In the genomic region with DNA sequence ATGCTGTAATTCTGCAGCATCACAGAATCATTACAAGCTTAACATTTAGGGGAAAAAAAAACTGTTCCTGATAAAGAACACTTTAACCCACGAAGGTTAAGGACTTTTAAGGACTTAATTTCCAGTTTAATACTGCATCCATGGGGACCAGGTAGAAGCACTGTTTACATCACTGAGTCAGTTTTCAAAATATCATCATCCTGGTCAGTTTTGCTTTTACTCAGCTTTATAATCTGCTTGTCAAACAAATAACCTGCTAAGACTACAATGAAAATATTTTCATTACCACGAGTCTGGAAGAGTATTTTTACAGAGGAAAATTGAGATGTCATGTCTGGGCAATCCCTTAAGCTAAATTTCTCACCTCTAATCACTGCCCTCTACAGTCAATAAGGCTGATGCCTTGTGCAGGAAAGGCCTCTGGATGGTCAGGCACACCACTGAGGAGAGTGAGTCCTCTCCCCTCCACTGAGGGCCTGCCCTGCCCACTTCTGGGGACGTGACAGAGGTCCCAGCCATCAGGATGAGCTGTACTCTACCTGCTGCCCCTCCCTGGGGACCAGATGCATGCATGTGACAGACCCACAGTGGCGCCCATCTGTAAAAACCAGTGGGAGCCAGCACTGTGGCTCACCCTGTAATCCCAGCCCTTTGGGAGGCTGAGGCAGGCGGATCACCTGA, we compare ENCODE assay signal across 19 cellular contexts. TPM values are rescaled to one million over a fixed set of nuclear protein-coding genes. Genes with fewer than 3 reads are reported as not detected.
DNase-seq lines count a peak whose midpoint lies in the region; ATAC-seq, FAIRE-seq and TF ChIP-seq lines count a peak whose summit lies in the region.
"Had no signal": no experiment of that assay in that cellular context is flagged by ENCODE, and none has a peak within 500 bp of the region (broad histone marks: within the 10 kb centered on the region; RNA-seq: fewer than 3 reads in every experiment).

No MANE protein-coding gene starts in this region.

- POLR2A ChIA-PET in SK-N-SH (lab: Yijun Ruan, JAX) = no interaction called here

- H3K9ac ChIP-seq in SK-N-SH (no peak overlapping the region), neural progenitor cell (no peak overlapping the region), GM23248 (no peak overlapping the region)

- peaks cover 3% of the 10 kb centered on the region for H3K27me3 Mint-ChIP-seq in neural progenitor cell (ENCODE audit: insufficient read depth, low read depth)
- H3K27me3 Mint-ChIP-seq: IgD-negative memory B cell had no signal

- 68% methylated on average over 4 of the region's 5 CpGs for WGBS in SK-N-SH (ENCODE audit: low lambda C conversion rate)
- 49 to 54% methylated on average over 5 of the region's 5 CpGs for WGBS in GM23248 (ENCODE audit: low coverage in 1 of 2, low lambda C conversion rate in 2 of 2, missing lambda C conversion rate in 2 of 2), 2 experiments

- TF ChIP-seq EP300 in SK-N-SH (IDR thresholded peaks at IDR 0.05; ENCODE audit: borderline replicate concordance in 1 of 2, low read depth in 1 of 2, low read length in 1 of 2) = no peak

- H3K27me3 ChIP-seq in SK-N-SH (ENCODE audit: insufficient read depth) (no peaks in the 10 kb centered on the region), neural progenitor cell (no peaks in the 10 kb centered on the region), GM23248 (replicated peaks; ENCODE audit: insufficient read depth) (no peaks in the 10 kb centered on the region)
- H3K27me3 ChIP-seq: thyroid gland had no signal

- H3K4me1 Mint-ChIP-seq in neural progenitor cell = peaks cover 29% of the 10 kb centered on the region

- no peak overlapping the region for H3K4me3 Mint-ChIP-seq in neural progenitor cell

- H3K36me3 Mint-ChIP-seq in activated naive CD4-positive, alpha-beta T cell treated with anti-CD3 and anti-CD28 coated beads, Interleukin-2, amount 50 U/mL, for 72 hours = peaks cover 6 to 46% of the 10 kb centered on the region in 2 donors
- peaks cover 3% of the 10 kb centered on the region for H3K36me3 Mint-ChIP-seq in neural progenitor cell

- H3K9me2 ChIP-seq in SK-N-SH (no peaks in the 10 kb centered on the region), GM23248 (ENCODE audit: insufficient read depth) (no peaks in the 10 kb centered on the region)

- no peaks in the 10 kb centered on the region for H3K9me3 Mint-ChIP-seq in activated naive CD4-positive, alpha-beta T cell treated with anti-CD3 and anti-CD28 coated beads, Interleukin-2, amount 50 U/mL, for 72 hours
- H3K9me3 Mint-ChIP-seq in neural progenitor cell = peaks cover 3% of the 10 kb centered on the region
- H3K9me3 Mint-ChIP-seq: IgD-negative memory B cell had no signal

- peak; percentile 77 for FAIRE-seq in GM19239 (lab: Jason Lieb, UNC)
- FAIRE-seq: astrocyte, colon had no signal

- no peak overlapping the region for H3K4me2 ChIP-seq in SK-N-SH
- H3K4me2 ChIP-seq in neural progenitor cell = no peak overlapping the region
- no peak overlapping the region for H3K4me2 ChIP-seq in GM23248 (ENCODE audit: unreplicated experiment)

- H3K79me2 ChIP-seq in SK-N-SH (ENCODE audit: insufficient read depth) (peaks cover 11% of the 10 kb centered on the region), neural progenitor cell (ENCODE audit: low read depth) (peaks cover 7% of the 10 kb centered on the region), GM23248 (ENCODE audit: insufficient read depth) (no peaks in the 10 kb centered on the region)

- ATAC-seq in SK-N-SH treated with all-trans-retinoic acid at 6 μM for 48 hours (0 out of 3 replicates have a peak, but pooled peaks have one; percentile 23), HG02938 (IDR thresholded peaks at IDR 0.05; ENCODE audit: unreplicated experiment) (no peak)
- peak; percentile 54 to 65 for ATAC-seq in activated naive CD4-positive, alpha-beta T cell treated with anti-CD3 and anti-CD28 coated beads, Interleukin-2, amount 50 U/mL, for 72 hours

- peak overlapping the region; percentile 78 to 92 for H3K27ac Mint-ChIP-seq in activated naive CD4-positive, alpha-beta T cell treated with anti-CD3 and anti-CD28 coated beads, Interleukin-2, amount 50 U/mL, for 72 hours
- H3K27ac Mint-ChIP-seq in neural progenitor cell = no peak overlapping the region
- H3K27ac Mint-ChIP-seq: IgD-negative memory B cell had no signal

- H3K9me3 ChIP-seq in SK-N-SH = no peaks in the 10 kb centered on the region
- no peaks in the 10 kb centered on the region for H3K9me3 ChIP-seq in neural progenitor cell (ENCODE audit: low read depth)
- no peaks in the 10 kb centered on the region for H3K9me3 ChIP-seq in GM23248 (ENCODE audit: low read depth)
- H3K9me3 ChIP-seq: thyroid gland had no signal

- no peaks in the 10 kb centered on the region for H3K4me1 ChIP-seq in SK-N-SH (ENCODE audit: control insufficient read depth in 1 of 2, insufficient read depth in 2 of 2, low read depth in 1 of 2, low read length in 1 of 2)
- H3K4me1 ChIP-seq in neural progenitor cell = peaks cover 28% of the 10 kb centered on the region
- peaks cover 9% of the 10 kb centered on the region; the same call in 1 of the 2 replicates for H3K4me1 ChIP-seq in GM23248 (ENCODE audit: insufficient read depth)

- H3K27ac ChIP-seq in SK-N-SH (ENCODE audit: low read depth in 2 of 2, low read length in 1 of 2) (no peak overlapping the region), neural progenitor cell (no peak overlapping the region), GM23248 (no peak overlapping the region)
- H3K27ac ChIP-seq: C4-2B, epithelial cell of prostate had no signal

- TF ChIP-seq CTCF in SK-N-SH (IDR thresholded peaks at IDR 0.05) = no peak
- no peak for TF ChIP-seq CTCF in neural progenitor cell (IDR thresholded peaks at IDR 0.05)

- no peak overlapping the region for H3K4me3 ChIP-seq in SK-N-SH (ENCODE audit: low read depth in 2 of 2, low read length in 1 of 2)
- H3K4me3 ChIP-seq in neural progenitor cell = no peak overlapping the region
- H3K4me3 ChIP-seq in GM23248 = no peak overlapping the region
- H3K4me3 ChIP-seq: thyroid gland had no signal

- H4K20me1 ChIP-seq in SK-N-SH (ENCODE audit: insufficient read depth) = peaks cover 18% of the 10 kb centered on the region; the same call in 1 of the 2 replicates
- H4K20me1 ChIP-seq in neural progenitor cell (ENCODE audit: low read depth) = no peaks in the 10 kb centered on the region
- no peaks in the 10 kb centered on the region for H4K20me1 ChIP-seq in GM23248 (ENCODE audit: insufficient read depth)

- H3K36me3 ChIP-seq in SK-N-SH (replicated peaks in 1 of 2; ENCODE audit: control insufficient read depth in 1 of 2, insufficient read depth in 2 of 2, low read length in 1 of 2) (no peaks in the 10 kb centered on the region), neural progenitor cell (no peaks in the 10 kb centered on the region), GM23248 (ENCODE audit: low read depth) (no peaks in the 10 kb centered on the region)
- H3K36me3 ChIP-seq: thyroid gland had no signal

- no peak for TF ChIP-seq RAD21 in SK-N-SH (IDR thresholded peaks at IDR 0.05; ENCODE audit: low read length)

- in situ Hi-C loops in GM23248 (cut with MboI) = no loop called here

- no peak overlapping the region for H2AFZ ChIP-seq in SK-N-SH (ENCODE audit: low read depth)
- H2AFZ ChIP-seq in neural progenitor cell (replicated peaks) = no peak overlapping the region
- H2AFZ ChIP-seq in GM23248 = no peak overlapping the region

- no peaks in the 10 kb centered on the region for H3F3A ChIP-seq in SK-N-SH (replicated peaks; ENCODE audit: insufficient read depth)
- H3F3A ChIP-seq in neural progenitor cell (ENCODE audit: low read depth) = no peaks in the 10 kb centered on the region
- H3F3A ChIP-seq in GM23248 (ENCODE audit: insufficient read depth) = no peaks in the 10 kb centered on the region

- CTCF ChIA-PET in SK-N-SH (lab: Yijun Ruan, JAX) = interaction anchor here (0.7 kb wide), 2 partner anchors 12 to 973 kb away, joined by 3 to 4 read pairs; no protein-coding TSS in a partner anchor

- no peak for DNase-seq in SK-N-SH
- no peak for DNase-seq in GM19239 (ENCODE audit: insufficient read length, low spot score)
- no peak for DNase-seq in activated naive CD4-positive, alpha-beta T cell treated with anti-CD3 and anti-CD28 coated beads, Interleukin-2, amount 50 U/mL, for 72 hours (ENCODE audit: low spot score in 2 of 2)
- DNase-seq in neural progenitor cell (ENCODE audit: low spot score) = peak; percentile 14
- DNase-seq in NCI-H2171 treated with DMSO at 0.1 percent for 48 hours (lab: John Stamatoyannopoulos, UW) = no peak
- no peak for DNase-seq in GM23248
- DNase-seq: 8988T; activated CD4-positive, alpha-beta T cell treated with anti-CD3 and anti-CD28 coated beads for 1 hour; MV-4-11; NCI-H2081; NCI-H69; thyroid gland had no signal

TF ChIP-seq in SK-N-SH treated with all-trans-retinoic acid at 6 μM for 48 hours, 23 proteins besides CTCF, POLR2A, EP300 and RAD21 (continues in another document):
- no peak for TF ChIP-seq PPARA (CRISPR knock-in tag; IDR thresholded peaks at IDR 0.05; ENCODE audit: borderline replicate concordance)

TF ChIP-seq in SK-N-SH, 30 proteins besides CTCF, POLR2A, EP300 and RAD21 (continues in another document):
- TF ChIP-seq ELF1 (IDR thresholded peaks at IDR 0.05) (no peak), PBX3 (IDR thresholded peaks at IDR 0.05) (no peak)
- TF ChIP-seq, protein P1, sequence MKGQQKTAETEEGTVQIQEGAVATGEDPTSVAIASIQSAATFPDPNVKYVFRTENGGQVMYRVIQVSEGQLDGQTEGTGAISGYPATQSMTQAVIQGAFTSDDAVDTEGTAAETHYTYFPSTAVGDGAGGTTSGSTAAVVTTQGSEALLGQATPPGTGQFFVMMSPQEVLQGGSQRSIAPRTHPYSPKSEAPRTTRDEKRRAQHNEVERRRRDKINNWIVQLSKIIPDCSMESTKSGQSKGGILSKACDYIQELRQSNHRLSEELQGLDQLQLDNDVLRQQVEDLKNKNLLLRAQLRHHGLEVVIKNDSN (IDR thresholded peaks at IDR 0.05; ENCODE audit: borderline replicate concordance, low read depth) = no peak

RNA-seq across cellular contexts. Expression of gene FOXO1, which starts 31.0 kb away (rescaled TPM):
- polyA plus RNA-seq in SK-N-SH (2012; rRNA removed) (1.5 and 1.8 TPM in 2 replicates), GM23248 (2016; fragmentation: Nextera tagmentation; extraction: Ambion mirVana) (0.46 and 0.59 TPM in 2 replicates)
- 1.8 and 1.9 TPM in 2 replicates for polyA plus RNA-seq in SK-N-SH (2012; cell fraction: cytosol; rRNA removed)
- 2.7 TPM in 2 replicates for polyA plus RNA-seq in SK-N-SH (2012; cell fraction: nucleus; rRNA removed)
- total RNA-seq in activated naive CD4-positive, alpha-beta T cell treated with anti-CD3 and anti-CD28 coated beads, Interleukin-2, amount 50 U/mL, for 72 hours = 10 to 100 TPM; 40.4 to 57.8 TPM
- 3.7 and 3.8 TPM in 2 replicates for total RNA-seq in neural progenitor cell (ENCODE audit: low replicate concordance)
- 0.63 and 1.1 TPM in 2 replicates for total RNA-seq in GM23248 (2014; rRNA removed; shearing (Covaris generic))
